ENCODE assay signal across 1 cellular context in the genomic region with DNA sequence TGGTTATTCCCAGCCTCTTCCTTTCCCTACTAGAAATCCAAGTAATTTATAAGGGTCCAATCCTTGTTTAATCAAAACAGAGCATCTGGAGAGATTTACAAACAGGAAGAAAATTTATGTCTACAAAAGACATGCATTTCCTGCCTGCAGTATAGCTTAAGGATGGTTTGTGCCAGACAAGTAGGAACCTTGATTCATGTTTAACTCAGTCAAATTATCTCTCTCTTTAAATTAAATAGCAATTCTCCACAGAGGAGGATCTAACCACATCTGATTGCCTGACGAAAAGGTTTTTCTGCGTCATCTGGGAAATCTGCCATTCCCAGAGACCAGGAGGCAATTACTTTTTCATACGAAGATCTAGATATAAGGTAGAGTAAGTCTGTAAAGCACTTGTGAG.
TF ChIP-seq lines count a peak whose summit lies in the region.

No MANE protein-coding gene starts in this region.

TF ChIP-seq in SK-N-SH, 30 proteins besides CTCF, POLR2A, EP300 and RAD21 (continued from another document):
- TF ChIP-seq ZBTB33 (IDR thresholded peaks at IDR 0.05; ENCODE audit: borderline replicate concordance, low read depth) (no peak), IRF3 (IDR thresholded peaks at IDR 0.05; ENCODE audit: low read depth, low read length) (no peak), YY1 (IDR thresholded peaks at IDR 0.05; ENCODE audit: low read depth) (no peak), POLR2AphosphoS5 (IDR thresholded peaks at IDR 0.05; ENCODE audit: low read depth, low read length) (0 out of 2 replicates have a peak, but pooled peaks have one; percentile 20), REST (IDR thresholded peaks at IDR 0.05; ENCODE audit: low read depth, low read length) (no peak), SIN3A (IDR thresholded peaks at IDR 0.05; ENCODE audit: borderline replicate concordance, low read depth, low read length) (no peak), TCF12 (IDR thresholded peaks at IDR 0.05) (peak; percentile 65), JUND (IDR thresholded peaks at IDR 0.05) (peak; percentile 36; the same call in 1 of the 2 replicates), RCOR1 (IDR thresholded peaks at IDR 0.05; ENCODE audit: low read length) (peak; percentile 52; the same call in 1 of the 2 replicates), GATA2 (CRISPR knock-in tag; IDR thresholded peaks at IDR 0.05) (peak; percentile 64; the same call in 1 of the 2 replicates), USF2 (IDR thresholded peaks at IDR 0.05; ENCODE audit: borderline replicate concordance, low read depth, low read length) (no peak), ELF1 (IDR thresholded peaks at IDR 0.05) (no peak), NRF1 (IDR thresholded peaks at IDR 0.05; ENCODE audit: low read depth, low read length) (no peak), TEAD4 (IDR thresholded peaks at IDR 0.05; ENCODE audit: borderline replicate concordance, insufficient read depth) (no peak), MEF2A (IDR thresholded peaks at IDR 0.05; ENCODE audit: borderline replicate concordance, low read depth) (no peak), FOSL2 (IDR thresholded peaks at IDR 0.05; ENCODE audit: borderline replicate concordance, low read depth) (peak; percentile 26), FOXM1 (IDR thresholded peaks at IDR 0.05; ENCODE audit: low read depth) (no peak), RFX5 (IDR thresholded peaks at IDR 0.05; ENCODE audit: low read length) (no peak), EZH2phosphoT487 (IDR thresholded peaks at IDR 0.05; ENCODE audit: borderline replicate concordance, low read depth) (no peak), NFIC (IDR thresholded peaks at IDR 0.05; ENCODE audit: borderline replicate concordance) (peak; percentile 44; the same call in 1 of the 2 replicates), SMC3 (IDR thresholded peaks at IDR 0.05; ENCODE audit: low read depth, low read length) (no peak), MXI1 (IDR thresholded peaks at IDR 0.05; ENCODE audit: low read depth, low read length) (peak; percentile 49; the same call in 1 of the 2 replicates), GABPA (IDR thresholded peaks at IDR 0.05; ENCODE audit: low read depth) (no peak), RXRA (IDR thresholded peaks at IDR 0.05; ENCODE audit: borderline replicate concordance, low read depth) (no peak), TAF1 (IDR thresholded peaks at IDR 0.05; ENCODE audit: borderline replicate concordance, low read depth, low read length) (no peak)
- TF ChIP-seq, protein P1, sequence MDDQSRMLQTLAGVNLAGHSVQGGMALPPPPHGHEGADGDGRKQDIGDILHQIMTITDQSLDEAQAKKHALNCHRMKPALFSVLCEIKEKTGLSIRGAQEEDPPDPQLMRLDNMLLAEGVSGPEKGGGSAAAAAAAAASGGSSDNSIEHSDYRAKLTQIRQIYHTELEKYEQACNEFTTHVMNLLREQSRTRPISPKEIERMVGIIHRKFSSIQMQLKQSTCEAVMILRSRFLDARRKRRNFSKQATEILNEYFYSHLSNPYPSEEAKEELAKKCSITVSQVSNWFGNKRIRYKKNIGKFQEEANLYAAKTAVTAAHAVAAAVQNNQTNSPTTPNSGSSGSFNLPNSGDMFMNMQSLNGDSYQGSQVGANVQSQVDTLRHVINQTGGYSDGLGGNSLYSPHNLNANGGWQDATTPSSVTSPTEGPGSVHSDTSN (IDR thresholded peaks at IDR 0.05), result peak; percentile 43
- TF ChIP-seq, protein P2, sequence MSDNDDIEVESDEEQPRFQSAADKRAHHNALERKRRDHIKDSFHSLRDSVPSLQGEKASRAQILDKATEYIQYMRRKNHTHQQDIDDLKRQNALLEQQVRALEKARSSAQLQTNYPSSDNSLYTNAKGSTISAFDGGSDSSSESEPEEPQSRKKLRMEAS (IDR thresholded peaks at IDR 0.05; ENCODE audit: low read depth), result no peak
